In genomic region chr20:35303735-35304431, GRCh38 we compare ENCODE assay signal across 8 cellular contexts. TPM values are rescaled to one million over a fixed set of nuclear protein-coding genes. Genes with fewer than 3 reads are reported as not detected.
A peak's percentile ranks its signal among the peaks of the same experiment; 100 is the strongest.
DNase-seq lines count a peak whose midpoint lies in the region; ATAC-seq and TF ChIP-seq lines count a peak whose summit lies in the region.

No MANE protein-coding gene starts in this region.

- no peak overlapping the region for H3K27ac ChIP-seq in ascending aorta
- H3K27ac ChIP-seq in gastrocnemius medialis: peak overlapping the region in 3 of 4 donors; percentile 82 to 90 (median 83)

- H3K9me3 ChIP-seq in ascending aorta (no peaks in the 10 kb centered on the region), gastrocnemius medialis (no peaks in the 10 kb centered on the region)

- CTCF ChIA-PET in BJ (lab: Yijun Ruan, JAX): interaction anchor here (0.7 to 15.0 kb wide), 31 partner anchors 9 to 220 kb away, joined by 3 to 392 read pairs (median 6); partner anchors contain the start of genes CEP250, EIF6, GDF5 and MMP24OS

- H3K4me1 ChIP-seq in ascending aorta: peaks cover 19 to 28% of the 10 kb centered on the region in 2 donors
- peaks cover 12 to 40% of the 10 kb centered on the region in 2 donors for H3K4me1 ChIP-seq in gastrocnemius medialis

- no peak for TF ChIP-seq POLR2A in gastrocnemius medialis (IDR thresholded peaks at IDR 0.05)

- H3K4me3 ChIP-seq in BJ (ENCODE audit: low read depth, low read length) (no peak overlapping the region), ascending aorta (no peak overlapping the region), gastrocnemius medialis (no peak overlapping the region)

- POLR2A ChIA-PET in BJ (lab: Charles Lee): no interaction called here

- ATAC-seq in gastrocnemius medialis (peak; percentile 39 to 46), HG02973 (IDR thresholded peaks at IDR 0.05; ENCODE audit: unreplicated experiment) (no peak)

- no peak for DNase-seq in BJ (ENCODE audit: low read depth)
- peak; percentile 38 for DNase-seq in GOT3 (lab: John Stamatoyannopoulos, UW)
- peak; percentile 85 for DNase-seq in NCI-H2029 (lab: John Stamatoyannopoulos, UW)
- peak; percentile 69 for DNase-seq in T-helper 9 cell
- DNase-seq in ascending aorta (ENCODE audit: low spot score in 2 of 2): peak in 1 of 2 donors; percentile 89
- peak; percentile 33 to 69 for DNase-seq in hippocampal formation (lab: John Stamatoyannopoulos, UW)
- peak; percentile 67 to 81 for DNase-seq in gastrocnemius medialis

- H3K27me3 ChIP-seq in BJ (ENCODE audit: control insufficient read depth, insufficient read depth, low read length): no peaks in the 10 kb centered on the region
- no peaks in the 10 kb centered on the region for H3K27me3 ChIP-seq in ascending aorta
- no peaks in the 10 kb centered on the region for H3K27me3 ChIP-seq in gastrocnemius medialis

- H3K36me3 ChIP-seq in BJ (ENCODE audit: control insufficient read depth, insufficient read depth, low read length) (no peaks in the 10 kb centered on the region; the same call in 1 of the 2 replicates), ascending aorta (peaks cover 0 to 4% of the 10 kb centered on the region in 2 donors), gastrocnemius medialis (peaks cover 0 to 6% of the 10 kb centered on the region in 2 donors)

- in situ Hi-C loops in gastrocnemius medialis (cut with MboI; ENCODE audit: low sequenced_read_pairs in 4 of 4): loop anchor here (5.0 kb wide), 2 partner anchors 138 to 143 kb away; no protein-coding TSS in a partner anchor

- intact Hi-C loops in ascending aorta (cut with DNase I): loop anchor here (1.0 to 2.0 kb wide), 3 partner anchors 93 to 143 kb away; partner anchors contain the start of gene GDF5
- intact Hi-C loops in gastrocnemius medialis (cut with DNase I; ENCODE audit: low total_unique reads): loop anchor here (1.0 to 10.0 kb wide), 3 partner anchors 61 to 143 kb away; no protein-coding TSS in a partner anchor

- TF ChIP-seq CTCF in BJ (IDR thresholded peaks at IDR 0.05; ENCODE audit: insufficient read depth, low read depth, low read length) (peak; percentile 95), ascending aorta (IDR thresholded peaks at IDR 0.05) (peak; percentile 77 to 95 (median 94)), gastrocnemius medialis (IDR thresholded peaks at IDR 0.05 in 4 of 5, conservative IDR thresholded peaks at IDR 0.05 in 1 of 5) (peak; percentile 68 to 95 (median 92))

RNA-seq across cellular contexts. Expression of gene FAM83C, which starts 11.7 kb away (rescaled TPM):
- polyA plus RNA-seq in BJ (2011; rRNA removed): not detected in 2 replicates
- not detected in 2 replicates for polyA minus RNA-seq in BJ (2011; rRNA and poly(A)+ RNA removed)
- total RNA-seq in ascending aorta (not detected), gastrocnemius medialis (not detected)

RNA-seq across cellular contexts. Expression of gene EIF6, which starts 19.3 kb away (rescaled TPM):
- polyA plus RNA-seq in BJ (2011; rRNA removed): 182 and 261 TPM in 2 replicates
- 84.4 and 154 TPM in 2 replicates for polyA minus RNA-seq in BJ (2011; rRNA and poly(A)+ RNA removed)
- total RNA-seq in ascending aorta (98.0 TPM), gastrocnemius medialis (10 to 100 TPM; 34.2 to 48.3 (median 47.4) TPM)

RNA-seq across cellular contexts. Expression of gene MMP24OS, which starts 26.0 kb away (rescaled TPM):
- 45.4 and 47.6 TPM in 2 replicates for polyA plus RNA-seq in BJ (2011; rRNA removed)
- polyA minus RNA-seq in BJ (2011; rRNA and poly(A)+ RNA removed): 41.9 and 44.0 TPM in 2 replicates
- 43.1 TPM for total RNA-seq in ascending aorta
- total RNA-seq in gastrocnemius medialis: 10 to 100 TPM in 3 of 4 donors, 1 to 10 TPM in 1; 3.8 to 18.4 (median 12.4) TPM

Comparison
In these comparisons a context has a peak if more than half of its experiments do, and no peak if none do; other contexts are left out.
1. H3K27ac ChIP-seq: peak in gastrocnemius medialis (3 of 4); none in ascending aorta (0 of 2).
2. Peak in every context shown above with its lines, with median percentiles within 50 percentile points of each other: CTCF ChIP-seq.